8 cellular contexts compared by ENCODE assay signal in genomic region chr20:3218307-3218988, GRCh38. TPM values are rescaled to one million over a fixed set of nuclear protein-coding genes. Genes with fewer than 3 reads are reported as not detected.
A peak's percentile ranks its signal among the peaks of the same experiment; 100 is the strongest.
DNase-seq lines count a peak whose midpoint lies in the region; ATAC-seq and TF ChIP-seq lines count a peak whose summit lies in the region.

No MANE protein-coding gene starts in this region.

- H3K36me3 ChIP-seq in Panc1 (ENCODE audit: control insufficient read depth, insufficient read depth, low read length) (no peaks in the 10 kb centered on the region), gastrocnemius medialis (peaks cover 0 to 35% of the 10 kb centered on the region in 2 donors)

- TF ChIP-seq CTCF in Panc1 (IDR thresholded peaks at IDR 0.05) (peak; percentile 97), gastrocnemius medialis (IDR thresholded peaks at IDR 0.05 in 4 of 5, conservative IDR thresholded peaks at IDR 0.05 in 1 of 5) (peak; percentile 77 to 96 (median 92))

- H3K27me3 ChIP-seq in Panc1 (ENCODE audit: control insufficient read depth, insufficient read depth, low read length) (no peaks in the 10 kb centered on the region), gastrocnemius medialis (no peaks in the 10 kb centered on the region)

- H3K9me3 ChIP-seq in Panc1 (ENCODE audit: control insufficient read depth, insufficient read depth, low read depth, low read length) (no peaks in the 10 kb centered on the region), gastrocnemius medialis (no peaks in the 10 kb centered on the region)

- H3K4me3 ChIP-seq in Panc1 (ENCODE audit: low read depth in 2 of 2, low read length in 2 of 2) = no peak overlapping the region
- no peak overlapping the region for H3K4me3 ChIP-seq in gastrocnemius medialis

- peak overlapping the region; percentile 73 for H3K27ac ChIP-seq in Panc1 (ENCODE audit: low read length)
- no peak overlapping the region for H3K27ac ChIP-seq in gastrocnemius medialis

- peak; percentile 72 for ATAC-seq in HG02642 (IDR thresholded peaks at IDR 0.05; ENCODE audit: poor library complexity, unreplicated experiment)
- ATAC-seq in Panc1 = peak; percentile 72
- peak; percentile 64 for ATAC-seq in Right ventricle myocardium inferior
- ATAC-seq in gastrocnemius medialis = peak in 1 of 2 donors; percentile 32
- no peak for ATAC-seq in GM19395 (IDR thresholded peaks at IDR 0.05; ENCODE audit: unreplicated experiment)

- TSS peak; percentile 33 for BruUV-seq in Panc1 (replicated peaks; lab: Mats Ljungman, UMichigan)

- CTCF ChIA-PET in Panc1 (lab: Charles Lee) = interaction anchor here (0.6 to 1.1 kb wide), 5 partner anchors 16 to 571 kb away, joined by 3 to 18 read pairs (median 7); no protein-coding TSS in a partner anchor

- DNase-seq in EL (peak; percentile 36), Panc1 (ENCODE audit: low read depth, low spot score) (no peak), Right ventricle myocardium inferior (ENCODE audit: missing footprints) (peak; percentile 91), gastrocnemius medialis (peak in 1 of 2 donors; percentile 45), NCI-H1105 (lab: John Stamatoyannopoulos, UW) (no peak)
- peak; percentile 90 for DNase-seq in activated effector memory CD4-positive, alpha-beta T cell treated with anti-CD3 and anti-CD28 coated beads, Interleukin-2, amount 50 U/mL, for 16 hours

- TF ChIP-seq POLR2A in gastrocnemius medialis (IDR thresholded peaks at IDR 0.05) = no peak

- intact Hi-C loops in Panc1 (cut with micrococcal nuclease; ENCODE audit: unreplicated experiment) = loop anchor here (5.0 kb wide), 1 partner anchor 94 kb away; no protein-coding TSS in a partner anchor
- intact Hi-C loops in Right ventricle myocardium inferior (cut with DNase I) = loop anchor here (5.0 kb wide), 1 partner anchor 99 kb away; no protein-coding TSS in a partner anchor
- intact Hi-C loops in gastrocnemius medialis (cut with DNase I; ENCODE audit: low total_unique reads) = loop anchor here (1.0 to 2.0 kb wide), 2 partner anchors 30 to 98 kb away; no protein-coding TSS in a partner anchor

- in situ Hi-C loops in Panc1 (cut with HindIII; ENCODE audit: low pct_unique_long_range_greater_than_20kb, low sequenced_read_pairs) (no loop called here), gastrocnemius medialis (cut with MboI; ENCODE audit: low sequenced_read_pairs in 4 of 4) (loop anchor here in 3 of 4 donors (5.0 to 10.0 kb wide), 3 partner anchors 94 to 99 kb away; no protein-coding TSS in a partner anchor)

- POLR2A ChIA-PET in Panc1 (lab: Charles Lee) = interaction anchor here (0.7 kb wide), 2 partner anchors 18 to 87 kb away, joined by 10 to 19 read pairs; no protein-coding TSS in a partner anchor

- H3K4me1 ChIP-seq in Panc1 (ENCODE audit: control insufficient read depth, insufficient read depth, low read length) (peaks cover 44% of the 10 kb centered on the region), gastrocnemius medialis (peaks cover 23 to 26% of the 10 kb centered on the region in 2 donors)

RNA-seq across cellular contexts. Expression of gene ITPA, which starts 9.2 kb away (rescaled TPM):
- total RNA-seq in Panc1 (2021; ENCODE audit: unreplicated experiment) (107 TPM), Right ventricle myocardium inferior (21.4 TPM), gastrocnemius medialis (10 to 100 TPM; 27.2 to 59.5 (median 34.0) TPM)
- polyA plus RNA-seq in Panc1 (2012; ENCODE audit: insufficient read length) = 111 TPM

RNA-seq across cellular contexts. Expression of gene DDRGK1, which starts 14.0 kb away (rescaled TPM):
- total RNA-seq in Panc1 (2021; ENCODE audit: unreplicated experiment) = 65.5 TPM
- 101 TPM for polyA plus RNA-seq in Panc1 (2012; ENCODE audit: insufficient read length)
- total RNA-seq in Right ventricle myocardium inferior = 36.5 TPM
- total RNA-seq in gastrocnemius medialis = 10 to 100 TPM; 55.2 to 75.7 (median 64.7) TPM

RNA-seq across cellular contexts. Expression of gene SLC4A11, which starts 20.5 kb away (rescaled TPM):
- total RNA-seq in Panc1 (2021; ENCODE audit: unreplicated experiment) (144 TPM), Right ventricle myocardium inferior (0.14 TPM), gastrocnemius medialis (1 to 10 TPM; 2.0 to 3.3 (median 2.3) TPM)
- polyA plus RNA-seq in Panc1 (2012; ENCODE audit: insufficient read length) = 276 TPM

RNA-seq across cellular contexts. Expression of gene LZTS3, which starts 45.1 kb away (rescaled TPM):
- total RNA-seq in Panc1 (2021; ENCODE audit: unreplicated experiment) (5.2 TPM), Right ventricle myocardium inferior (19.6 TPM), gastrocnemius medialis (10 to 100 TPM; 15.3 to 33.4 (median 18.9) TPM)
- 7.8 TPM for polyA plus RNA-seq in Panc1 (2012; ENCODE audit: insufficient read length)

RNA-seq across cellular contexts. Expression of gene FASTKD5, which starts 58.8 kb away (rescaled TPM):
- total RNA-seq in Panc1 (2021; ENCODE audit: unreplicated experiment) (16.3 TPM), Right ventricle myocardium inferior (27.9 TPM), gastrocnemius medialis (10 to 100 TPM; 38.8 to 58.7 (median 49.3) TPM)
- 8.2 TPM for polyA plus RNA-seq in Panc1 (2012; ENCODE audit: insufficient read length)

Comparison
In these comparisons a context has a peak if more than half of its experiments do, and no peak if none do; other contexts are left out.
1. DNase-seq: peak in EL (single experiment), activated effector memory CD4-positive, alpha-beta T cell treated with anti-CD3 and anti-CD28 coated beads, Interleukin-2, amount 50 U/mL, for 16 hours (single experiment) and Right ventricle myocardium inferior (single experiment); none in Panc1 (single experiment) and NCI-H1105 (single experiment).
2. RNA of gene SLC4A11, which starts 20.5 kb away (total RNA-seq): 144 TPM in Panc1 (single experiment); 2.0 to 3.3 TPM in gastrocnemius medialis and 0.14 TPM in Right ventricle myocardium inferior (single experiment); every median in the first group is over 10 times any median in the second.